ENCODE assay signal across 8 cellular contexts in genomic region chr4:38857354-38858096, GRCh38. TPM values are rescaled to one million over a fixed set of nuclear protein-coding genes. Genes with fewer than 3 reads are reported as not detected.
A peak's percentile ranks its signal among the peaks of the same experiment; 100 is the strongest.
DNase-seq lines count a peak whose midpoint lies in the region; ATAC-seq, FAIRE-seq and TF ChIP-seq lines count a peak whose summit lies in the region.

No MANE protein-coding gene starts in this region.

- FAIRE-seq in RCC 7860 (lab: Jason Lieb, UNC) (peak; percentile 96), GM12878 (lab: Jason Lieb, UNC) (peak; percentile 80), HepG2 (lab: Jason Lieb, UNC) (no peak)

- H3K4me3 ChIP-seq in GM12878, result no peak overlapping the region
- H3K4me3 ChIP-seq in HepG2 (replicated peaks in 1 of 3; ENCODE audit: insufficient read depth in 1 of 3, low read depth in 2 of 3, low read length in 3 of 3), result no peak overlapping the region
- no peak overlapping the region for H3K4me3 ChIP-seq in subcutaneous abdominal adipose tissue (ENCODE audit: low read depth in 1 of 5, low read length in 5 of 5)

- SMC1A ChIA-PET in GM12878 (lab: Charles Lee; ENCODE audit: uncharacterized antibody, unreplicated experiment), result interaction anchor here (2.3 to 4.5 kb wide), 7 partner anchors 32 to 677 kb away, joined by 9 to 106 read pairs (median 81); partner anchors contain the start of genes TLR1 and TLR10

- H2AFZ ChIP-seq in GM12878 (ENCODE audit: control insufficient read depth, low read depth, low read length) (peak overlapping the region; percentile 42; the same call in 1 of the 2 replicates), HepG2 (ENCODE audit: low read length) (no peak overlapping the region)

- BruUV-seq in GM12878 (replicated peaks; lab: Mats Ljungman, UMichigan), result no TSS peak
- no TSS peak for BruUV-seq in HepG2 (replicated peaks; lab: Mats Ljungman, UMichigan)

- TF ChIP-seq POLR2A in GM12878 (IDR thresholded peaks at IDR 0.05; ENCODE audit: low read depth, low read length), result peak; percentile 67
- no peak for TF ChIP-seq POLR2A in HepG2 (IDR thresholded peaks at IDR 0.05; ENCODE audit: insufficient read depth in 1 of 2, low read depth in 2 of 2, low read length in 2 of 2)

- CTCF ChIA-PET in GM12878 (lab: Yijun Ruan, JAX) (interaction anchor here (0.5 to 4.5 kb wide), 8 partner anchors 9 to 325 kb away, joined by 3 to 93 read pairs (median 54); partner anchors contain the start of genes FAM114A1, TLR1, TLR10 and WDR19), HepG2 (lab: Yijun Ruan, JAX; ENCODE audit: low intra/inter-chr PET ratio, low total read pairs) (interaction anchor here (1.2 to 1.9 kb wide), 3 partner anchors 75 to 99 kb away, joined by 3 to 17 read pairs (median 4); partner anchors contain the start of gene TLR10)

- TF ChIP-seq RAD21 in GM12878 (IDR thresholded peaks at IDR 0.05; ENCODE audit: insufficient read depth, low read depth, low read length), result no peak
- no peak for TF ChIP-seq RAD21 in HepG2 (CRISPR knock-in tag; IDR thresholded peaks at IDR 0.05)

- H4K20me1 ChIP-seq in GM12878 (ENCODE audit: control insufficient read depth, insufficient read depth) (no peaks in the 10 kb centered on the region), HepG2 (ENCODE audit: insufficient read depth, low read length) (no peaks in the 10 kb centered on the region)

- DNase-seq in activated CD8-positive, alpha-beta memory T cell treated with anti-CD3 and anti-CD28 coated beads for 24 hours, result peak; percentile 74
- no peak for DNase-seq in activated CD8-positive, alpha-beta memory T cell treated with anti-CD3 and anti-CD28 coated beads, Interleukin-2, amount 50 U/mL, for 4 hours
- DNase-seq in RCC 7860 (ENCODE audit: low spot score), result peak; percentile 89
- peak; percentile 82 for DNase-seq in GM12878 (ENCODE audit: low read depth, low spot score)
- DNase-seq in HepG2 (ENCODE audit: low spot score), result no peak
- no peak for DNase-seq in occipital lobe (lab: John Stamatoyannopoulos, UW)

- intact Hi-C loops in GM12878 (cut with micrococcal nuclease; ENCODE audit: unreplicated experiment) (loop anchor here (2.0 to 5.0 kb wide), 3 partner anchors 539 to 795 kb away; no protein-coding TSS in a partner anchor), HepG2 (cut with micrococcal nuclease; ENCODE audit: unreplicated experiment) (no loop called here)

- peak overlapping the region; percentile 12 for H3K4me2 ChIP-seq in GM12878 (ENCODE audit: control insufficient read depth, insufficient read depth)
- H3K4me2 ChIP-seq in HepG2 (ENCODE audit: low read depth, low read length), result peak overlapping the region; percentile 28; the same call in 1 of the 2 replicates

- POLR2A ChIA-PET in GM12878 (lab: Charles Lee), result interaction anchor here (2.7 kb wide), 1 partner anchor 75 kb away, joined by 19 read pairs; the partner anchor contains the start of gene TLR10
- POLR2A ChIA-PET in HepG2 (lab: Yijun Ruan, JAX), result no interaction called here

- TF ChIP-seq CTCF in GM12878 (IDR thresholded peaks at IDR 0.05 in 2 of 3, conservative IDR thresholded peaks at IDR 0.05 in 1 of 3; ENCODE audit: control insufficient read depth in 2 of 3, extremely low read depth in 1 of 3, insufficient read depth in 1 of 3, low read depth in 3 of 3, low read length in 3 of 3), result no peak
- no peak for TF ChIP-seq CTCF in HepG2 (CRISPR knock-in tag; IDR thresholded peaks at IDR 0.05)

- H3K79me2 ChIP-seq in GM12878 (ENCODE audit: control insufficient read depth, insufficient read depth, low read length) (peaks cover 29% of the 10 kb centered on the region), HepG2 (ENCODE audit: insufficient read depth, low read length) (no peaks in the 10 kb centered on the region)

- H3K4me1 ChIP-seq in GM12878 (ENCODE audit: control insufficient read depth, insufficient read depth, low read length) (peaks cover 14% of the 10 kb centered on the region), HepG2 (ENCODE audit: insufficient read depth, low read length) (peaks cover 12% of the 10 kb centered on the region), subcutaneous abdominal adipose tissue (ENCODE audit: control insufficient read depth in 5 of 5, insufficient read depth in 5 of 5, low read length in 5 of 5) (peaks cover 0 to 22% (median 15%) of the 10 kb centered on the region in 5 donors)

- H3K9ac ChIP-seq in GM12878 (ENCODE audit: control insufficient read depth, insufficient read depth, low read length) (peak overlapping the region; percentile 32; the same call in 1 of the 2 replicates), HepG2 (ENCODE audit: insufficient read depth, low read depth, low read length) (no peak overlapping the region), subcutaneous abdominal adipose tissue (ENCODE audit: low read length in 5 of 5) (peak overlapping the region in 3 of 5 donors; percentile 3 to 53 (median 28))

- H3K36me3 ChIP-seq in GM12878 (ENCODE audit: control insufficient read depth in 2 of 2, insufficient read depth in 2 of 2, low read length in 1 of 2) (no peaks in the 10 kb centered on the region), HepG2 (replicated peaks in 1 of 2; ENCODE audit: control insufficient read depth in 1 of 2, insufficient read depth in 2 of 2, low read length in 2 of 2) (no peaks in the 10 kb centered on the region), subcutaneous abdominal adipose tissue (ENCODE audit: control insufficient read depth in 5 of 5, insufficient read depth in 5 of 5, low read length in 5 of 5) (no peaks in the 10 kb centered on the region)

- ATAC-seq in HG03045 (IDR thresholded peaks at IDR 0.05; ENCODE audit: unreplicated experiment) (peak; percentile 64), GM12878 (peak; percentile 78), HepG2 (no peak)

- TF ChIP-seq EP300 in GM12878 (IDR thresholded peaks at IDR 0.05; ENCODE audit: borderline replicate concordance in 1 of 2, control insufficient read depth in 1 of 2, low read depth in 2 of 2, low read length in 2 of 2) (peak; percentile 78 to 89; a peak in 3 of 4 replicates), HepG2 (IDR thresholded peaks at IDR 0.05; ENCODE audit: low read depth in 2 of 2, low read length in 2 of 2) (no peak), HepG2 (CRISPR knock-in tag; IDR thresholded peaks at IDR 0.05; ENCODE audit: borderline replicate concordance) (no peak)

- in situ Hi-C loops in GM12878 (cut with MboI) (loop anchor here (5.0 to 25.0 kb wide), 2 partner anchors 95 to 545 kb away; no protein-coding TSS in a partner anchor), HepG2 (cut with HindIII; ENCODE audit: extremely low pct_ligation_motif_present, low pct_unique_long_range_greater_than_20kb) (loop anchor here (5.0 kb wide), 1 partner anchor 100 kb away; no protein-coding TSS in a partner anchor)

- H3K9me3 ChIP-seq in GM12878 (replicated peaks; ENCODE audit: control insufficient read depth, insufficient read depth, low read length) (no peaks in the 10 kb centered on the region; the same call in 2 of the 3 replicates), HepG2 (ENCODE audit: low read length) (no peaks in the 10 kb centered on the region), subcutaneous abdominal adipose tissue (ENCODE audit: control insufficient read depth in 5 of 5, low read length in 5 of 5) (no peaks in the 10 kb centered on the region)

- WGBS in GM12878 (ENCODE audit: insufficient coverage, insufficient replicate concordance, low lambda C conversion rate, missing lambda C conversion rate), result 3% methylated on average over 3 of the region's 3 CpGs
- WGBS in HepG2 (ENCODE audit: low lambda C conversion rate), result 8% methylated on average over 3 of the region's 3 CpGs

- H3K27ac ChIP-seq in GM12878 (ENCODE audit: control insufficient read depth, insufficient read depth) (peak overlapping the region; percentile 96), HepG2 (ENCODE audit: extremely low read length, insufficient read depth, low read length) (no peak overlapping the region), subcutaneous abdominal adipose tissue (ENCODE audit: low read depth, low read length) (peak overlapping the region; percentile 84)

- RAD21 ChIA-PET in GM12878 (lab: Charles Lee; ENCODE audit: unreplicated experiment), result interaction anchor here (1.2 to 4.5 kb wide), 4 partner anchors 31 to 97 kb away, joined by 3 to 99 read pairs (median 60); partner anchors contain the start of gene TLR10

- H3K27me3 ChIP-seq in GM12878 (replicated peaks in 1 of 2; ENCODE audit: control insufficient read depth in 2 of 2, insufficient read depth in 2 of 2, low read length in 1 of 2), result no peaks in the 10 kb centered on the region
- no peaks in the 10 kb centered on the region for H3K27me3 ChIP-seq in HepG2 (ENCODE audit: control insufficient read depth in 1 of 2, insufficient read depth in 2 of 2, low read length in 2 of 2)
- H3K27me3 ChIP-seq in subcutaneous abdominal adipose tissue (ENCODE audit: control insufficient read depth in 5 of 5, insufficient read depth in 4 of 5, low read length in 5 of 5), result no peaks in the 10 kb centered on the region

RNA-seq across cellular contexts. Expression of gene TLR6, which starts 0.9 kb away (rescaled TPM):
- 174 and 189 TPM in 2 replicates for total RNA-seq in GM12878 (2013; cell fraction: nucleolus; rRNA removed)
- total RNA-seq in GM12878 (2014; rRNA removed), result 15.4 and 18.1 TPM in 2 replicates
- 18.0 and 18.1 TPM in 2 replicates for total RNA-seq in GM12878 (2014; rRNA removed; fragmentation: Illumina TruSeq; extraction: Trizol)
- 19.1 and 22.4 TPM in 2 replicates for total RNA-seq in GM12878 (2021)
- polyA plus RNA-seq in GM12878 (2011; ENCODE audit: low read depth), result 11.6 TPM
- polyA plus RNA-seq in GM12878 (2011; rRNA removed), result 49.4 and 72.4 TPM in 2 replicates
- polyA plus RNA-seq in GM12878 (2011; cell fraction: cytosol; rRNA removed), result 13.1 and 18.0 TPM in 2 replicates
- polyA plus RNA-seq in GM12878 (2011; cell fraction: nucleus; rRNA removed), result 21.4 and 25.3 TPM in 2 replicates
- 11.8 and 14.3 TPM in 2 replicates for polyA plus RNA-seq in GM12878 (2012)
- polyA plus RNA-seq in GM12878 (2014; fragmentation: Illumina TruSeq; extraction: Trizol), result 15.9 and 22.4 TPM in 2 replicates
- 1 to 10 TPM; 1.1 to 1.5 TPM for polyA plus RNA-seq in GM12878 (2014; fragmentation: Nextera tagmentation; extraction: Ambion mirVana)
- 8.3 and 9.6 TPM in 2 replicates for polyA plus RNA-seq in GM12878 (2014; rRNA removed)
- polyA plus RNA-seq in GM12878 (2016; fragmentation: Nextera tagmentation; extraction: Ambion mirVana), result 1 to 10 TPM; 2.3 to 2.9 TPM
- 61.3 and 91.4 TPM in 2 replicates for polyA minus RNA-seq in GM12878 (2011; rRNA and poly(A)+ RNA removed)
- 25.1 and 28.5 TPM in 2 replicates for polyA minus RNA-seq in GM12878 (2011; cell fraction: cytosol; rRNA and poly(A)+ RNA removed)
- 28.3 and 34.2 TPM in 2 replicates for polyA minus RNA-seq in GM12878 (2011; cell fraction: nucleus; rRNA and poly(A)+ RNA removed)
- 0.52 and 0.71 TPM in 2 replicates for total RNA-seq in HepG2 (2016; rRNA removed; fragmentation: Illumina TruSeq; extraction: Trizol)
- total RNA-seq in HepG2 (2016; cell fraction: cytosol; rRNA removed; fragmentation: Illumina TruSeq; extraction: Trizol; ENCODE audit: low read depth), result 0.40 and 0.62 TPM in 2 replicates
- total RNA-seq in HepG2 (2016; cell fraction: insoluble cytoplasmic fraction; rRNA removed; fragmentation: Illumina TruSeq; extraction: Trizol), result 0.31 and 0.54 TPM in 2 replicates
- total RNA-seq in HepG2 (2016; cell fraction: membrane; rRNA removed; fragmentation: Illumina TruSeq; extraction: Trizol), result 1.0 and 1.2 TPM in 2 replicates
- 0.71 and 0.72 TPM in 2 replicates for total RNA-seq in HepG2 (2016; cell fraction: nucleus; rRNA removed; fragmentation: Illumina TruSeq; extraction: Trizol)
- polyA plus RNA-seq in HepG2 (2011; rRNA removed), result 0.18 and 0.33 TPM in 2 replicates
- 0.05 and 0.12 TPM in 2 replicates for polyA plus RNA-seq in HepG2 (2011; cell fraction: cytosol; rRNA removed)
- 0.19 and 0.23 TPM in 2 replicates for polyA plus RNA-seq in HepG2 (2011; cell fraction: nucleus; rRNA removed)
- polyA plus RNA-seq in HepG2 (2012), result 0.12 and 0.39 TPM in 2 replicates
- 0.02 TPM in 1 of 2 replicates, not detected in the other for polyA plus RNA-seq in HepG2 (2016; cell fraction: cytosol; fragmentation: Illumina TruSeq; extraction: Trizol; ENCODE audit: low read depth)
- 0.17 and 0.19 TPM in 2 replicates for polyA plus RNA-seq in HepG2 (2016; cell fraction: insoluble cytoplasmic fraction; fragmentation: Illumina TruSeq; extraction: Trizol; ENCODE audit: low read depth)
- polyA plus RNA-seq in HepG2 (2016; cell fraction: membrane; fragmentation: Illumina TruSeq; extraction: Trizol; ENCODE audit: low read depth), result 0.03 and 0.06 TPM in 2 replicates
- 0.61 and 0.71 TPM in 2 replicates for polyA plus RNA-seq in HepG2 (2016; cell fraction: nucleus; fragmentation: Illumina TruSeq; extraction: Trizol; ENCODE audit: insufficient read depth, low read depth)
- polyA minus RNA-seq in HepG2 (2011; rRNA and poly(A)+ RNA removed; ENCODE audit: low replicate concordance), result 0.20 and 7.2 TPM in 2 replicates
- 0.26 and 0.59 TPM in 2 replicates for polyA minus RNA-seq in HepG2 (2011; cell fraction: cytosol; rRNA and poly(A)+ RNA removed)
- polyA minus RNA-seq in HepG2 (2011; cell fraction: nucleus; rRNA and poly(A)+ RNA removed), result 0.62 and 0.90 TPM in 2 replicates
- 1.9 TPM for total RNA-seq in occipital lobe

RNA-seq across cellular contexts. Expression of gene FAM114A1, which starts 10.1 kb away (rescaled TPM):
- 34.8 and 41.1 TPM in 2 replicates for total RNA-seq in GM12878 (2013; cell fraction: nucleolus; rRNA removed)
- total RNA-seq in GM12878 (2014; rRNA removed) (4.0 and 4.1 TPM in 2 replicates), GM12878 (2014; rRNA removed; fragmentation: Illumina TruSeq; extraction: Trizol) (3.4 and 5.0 TPM in 2 replicates), GM12878 (2021) (5.0 and 5.4 TPM in 2 replicates), HepG2 (2016; rRNA removed; fragmentation: Illumina TruSeq; extraction: Trizol) (61.0 and 87.0 TPM in 2 replicates), occipital lobe (10.9 TPM)
- polyA plus RNA-seq in GM12878 (2011; ENCODE audit: low read depth), result 2.2 TPM
- polyA plus RNA-seq in GM12878 (2011; rRNA removed) (3.4 and 4.0 TPM in 2 replicates), GM12878 (2014; fragmentation: Illumina TruSeq; extraction: Trizol) (4.6 and 6.0 TPM in 2 replicates), GM12878 (2014; fragmentation: Nextera tagmentation; extraction: Ambion mirVana) (1 to 10 TPM; 1.3 to 1.9 TPM), GM12878 (2014; rRNA removed) (4.3 and 6.2 TPM in 2 replicates), GM12878 (2016; fragmentation: Nextera tagmentation; extraction: Ambion mirVana) (1 to 10 TPM; 2.5 to 3.8 TPM), HepG2 (2011; rRNA removed) (70.4 and 76.9 TPM in 2 replicates)
- polyA plus RNA-seq in GM12878 (2011; cell fraction: cytosol; rRNA removed), result 3.0 and 3.8 TPM in 2 replicates
- 3.3 and 4.2 TPM in 2 replicates for polyA plus RNA-seq in GM12878 (2011; cell fraction: nucleus; rRNA removed)
- 4.6 and 5.2 TPM in 2 replicates for polyA plus RNA-seq in GM12878 (2012)
- polyA minus RNA-seq in GM12878 (2011; rRNA and poly(A)+ RNA removed), result 2.0 and 3.6 TPM in 2 replicates
- 0.52 and 0.67 TPM in 2 replicates for polyA minus RNA-seq in GM12878 (2011; cell fraction: cytosol; rRNA and poly(A)+ RNA removed)
- 1.9 and 2.3 TPM in 2 replicates for polyA minus RNA-seq in GM12878 (2011; cell fraction: nucleus; rRNA and poly(A)+ RNA removed)
- total RNA-seq in HepG2 (2016; cell fraction: cytosol; rRNA removed; fragmentation: Illumina TruSeq; extraction: Trizol; ENCODE audit: low read depth), result 8.9 and 9.7 TPM in 2 replicates
- 59.7 and 78.6 TPM in 2 replicates for total RNA-seq in HepG2 (2016; cell fraction: insoluble cytoplasmic fraction; rRNA removed; fragmentation: Illumina TruSeq; extraction: Trizol)
- total RNA-seq in HepG2 (2016; cell fraction: membrane; rRNA removed; fragmentation: Illumina TruSeq; extraction: Trizol), result 27.8 and 30.9 TPM in 2 replicates
- total RNA-seq in HepG2 (2016; cell fraction: nucleus; rRNA removed; fragmentation: Illumina TruSeq; extraction: Trizol), result 36.3 and 40.0 TPM in 2 replicates
- 80.2 and 86.3 TPM in 2 replicates for polyA plus RNA-seq in HepG2 (2011; cell fraction: cytosol; rRNA removed)
- polyA plus RNA-seq in HepG2 (2011; cell fraction: nucleus; rRNA removed), result 71.8 and 99.8 TPM in 2 replicates
- polyA plus RNA-seq in HepG2 (2012), result 46.7 and 54.6 TPM in 2 replicates
- polyA plus RNA-seq in HepG2 (2016; cell fraction: cytosol; fragmentation: Illumina TruSeq; extraction: Trizol; ENCODE audit: low read depth), result 6.6 and 8.5 TPM in 2 replicates
- 47.8 and 57.1 TPM in 2 replicates for polyA plus RNA-seq in HepG2 (2016; cell fraction: insoluble cytoplasmic fraction; fragmentation: Illumina TruSeq; extraction: Trizol; ENCODE audit: low read depth)
- 14.4 and 15.0 TPM in 2 replicates for polyA plus RNA-seq in HepG2 (2016; cell fraction: membrane; fragmentation: Illumina TruSeq; extraction: Trizol; ENCODE audit: low read depth)
- polyA plus RNA-seq in HepG2 (2016; cell fraction: nucleus; fragmentation: Illumina TruSeq; extraction: Trizol; ENCODE audit: insufficient read depth, low read depth), result 39.6 and 49.5 TPM in 2 replicates
- polyA minus RNA-seq in HepG2 (2011; rRNA and poly(A)+ RNA removed; ENCODE audit: low replicate concordance), result 28.7 and 145 TPM in 2 replicates
- 64.1 and 82.7 TPM in 2 replicates for polyA minus RNA-seq in HepG2 (2011; cell fraction: cytosol; rRNA and poly(A)+ RNA removed)
- 115 and 140 TPM in 2 replicates for polyA minus RNA-seq in HepG2 (2011; cell fraction: nucleus; rRNA and poly(A)+ RNA removed)

RNA-seq across cellular contexts. Expression of gene TLR1, which starts 52.9 kb away (rescaled TPM):
- total RNA-seq in GM12878 (2013; cell fraction: nucleolus; rRNA removed), result 324 and 329 TPM in 2 replicates
- total RNA-seq in GM12878 (2014; rRNA removed) (33.7 and 41.4 TPM in 2 replicates), GM12878 (2014; rRNA removed; fragmentation: Illumina TruSeq; extraction: Trizol) (33.9 and 35.1 TPM in 2 replicates), GM12878 (2021) (22.4 and 22.9 TPM in 2 replicates), HepG2 (2016; rRNA removed; fragmentation: Illumina TruSeq; extraction: Trizol) (0.11 TPM in 1 of 2 replicates, not detected in the other), occipital lobe (10.5 TPM)
- 21.7 TPM for polyA plus RNA-seq in GM12878 (2011; ENCODE audit: low read depth)
- polyA plus RNA-seq in GM12878 (2011; rRNA removed) (57.1 and 86.9 TPM in 2 replicates), GM12878 (2014; fragmentation: Illumina TruSeq; extraction: Trizol) (35.0 and 46.6 TPM in 2 replicates), GM12878 (2014; fragmentation: Nextera tagmentation; extraction: Ambion mirVana) (1 to 10 TPM; 9.3 to 9.5 TPM), GM12878 (2014; rRNA removed) (13.0 and 16.5 TPM in 2 replicates), GM12878 (2016; fragmentation: Nextera tagmentation; extraction: Ambion mirVana) (10 to 100 TPM; 17.1 to 17.9 TPM), HepG2 (2011; rRNA removed) (0.08 TPM in 2 replicates)
- polyA plus RNA-seq in GM12878 (2011; cell fraction: cytosol; rRNA removed), result 22.3 and 24.5 TPM in 2 replicates
- 41.1 and 61.6 TPM in 2 replicates for polyA plus RNA-seq in GM12878 (2011; cell fraction: nucleus; rRNA removed)
- 26.0 and 27.3 TPM in 2 replicates for polyA plus RNA-seq in GM12878 (2012)
- 75.7 and 81.3 TPM in 2 replicates for polyA minus RNA-seq in GM12878 (2011; rRNA and poly(A)+ RNA removed)
- 20.4 and 25.1 TPM in 2 replicates for polyA minus RNA-seq in GM12878 (2011; cell fraction: cytosol; rRNA and poly(A)+ RNA removed)
- 110 and 111 TPM in 2 replicates for polyA minus RNA-seq in GM12878 (2011; cell fraction: nucleus; rRNA and poly(A)+ RNA removed)
- not detected in 2 replicates for total RNA-seq in HepG2 (2016; cell fraction: cytosol; rRNA removed; fragmentation: Illumina TruSeq; extraction: Trizol; ENCODE audit: low read depth)
- 0.19 and 0.21 TPM in 2 replicates for total RNA-seq in HepG2 (2016; cell fraction: insoluble cytoplasmic fraction; rRNA removed; fragmentation: Illumina TruSeq; extraction: Trizol)
- total RNA-seq in HepG2 (2016; cell fraction: membrane; rRNA removed; fragmentation: Illumina TruSeq; extraction: Trizol), result 0.09 TPM in 1 of 2 replicates, not detected in the other
- 0.19 and 0.43 TPM in 2 replicates for total RNA-seq in HepG2 (2016; cell fraction: nucleus; rRNA removed; fragmentation: Illumina TruSeq; extraction: Trizol)
- 0.04 and 0.09 TPM in 2 replicates for polyA plus RNA-seq in HepG2 (2011; cell fraction: cytosol; rRNA removed)
- polyA plus RNA-seq in HepG2 (2011; cell fraction: nucleus; rRNA removed), result 0.05 and 0.07 TPM in 2 replicates
- 0.20 and 0.23 TPM in 2 replicates for polyA plus RNA-seq in HepG2 (2012)
- not detected in 2 replicates for polyA plus RNA-seq in HepG2 (2016; cell fraction: cytosol; fragmentation: Illumina TruSeq; extraction: Trizol; ENCODE audit: low read depth)
- polyA plus RNA-seq in HepG2 (2016; cell fraction: insoluble cytoplasmic fraction; fragmentation: Illumina TruSeq; extraction: Trizol; ENCODE audit: low read depth), result not detected in 2 replicates
- polyA plus RNA-seq in HepG2 (2016; cell fraction: membrane; fragmentation: Illumina TruSeq; extraction: Trizol; ENCODE audit: low read depth), result 0.18 TPM in 1 of 2 replicates, not detected in the other
- polyA plus RNA-seq in HepG2 (2016; cell fraction: nucleus; fragmentation: Illumina TruSeq; extraction: Trizol; ENCODE audit: insufficient read depth, low read depth), result not detected in 2 replicates
- 0.07 TPM in 1 of 2 replicates, not detected in the other for polyA minus RNA-seq in HepG2 (2011; rRNA and poly(A)+ RNA removed; ENCODE audit: low replicate concordance)
- not detected in 2 replicates for polyA minus RNA-seq in HepG2 (2011; cell fraction: cytosol; rRNA and poly(A)+ RNA removed)
- polyA minus RNA-seq in HepG2 (2011; cell fraction: nucleus; rRNA and poly(A)+ RNA removed), result 0.39 and 0.87 TPM in 2 replicates

Comparison
In these comparisons a context has a peak if more than half of its experiments do, and no peak if none do; other contexts are left out.
1. DNase-seq: peak in activated CD8-positive, alpha-beta memory T cell treated with anti-CD3 and anti-CD28 coated beads for 24 hours (single experiment), RCC 7860 (single experiment) and GM12878 (single experiment); none in activated CD8-positive, alpha-beta memory T cell treated with anti-CD3 and anti-CD28 coated beads, Interleukin-2, amount 50 U/mL, for 4 hours (single experiment), HepG2 (single experiment) and occipital lobe (single experiment).